Comparison of ENCODE assay signal across 21 cellular contexts in the genomic region with DNA sequence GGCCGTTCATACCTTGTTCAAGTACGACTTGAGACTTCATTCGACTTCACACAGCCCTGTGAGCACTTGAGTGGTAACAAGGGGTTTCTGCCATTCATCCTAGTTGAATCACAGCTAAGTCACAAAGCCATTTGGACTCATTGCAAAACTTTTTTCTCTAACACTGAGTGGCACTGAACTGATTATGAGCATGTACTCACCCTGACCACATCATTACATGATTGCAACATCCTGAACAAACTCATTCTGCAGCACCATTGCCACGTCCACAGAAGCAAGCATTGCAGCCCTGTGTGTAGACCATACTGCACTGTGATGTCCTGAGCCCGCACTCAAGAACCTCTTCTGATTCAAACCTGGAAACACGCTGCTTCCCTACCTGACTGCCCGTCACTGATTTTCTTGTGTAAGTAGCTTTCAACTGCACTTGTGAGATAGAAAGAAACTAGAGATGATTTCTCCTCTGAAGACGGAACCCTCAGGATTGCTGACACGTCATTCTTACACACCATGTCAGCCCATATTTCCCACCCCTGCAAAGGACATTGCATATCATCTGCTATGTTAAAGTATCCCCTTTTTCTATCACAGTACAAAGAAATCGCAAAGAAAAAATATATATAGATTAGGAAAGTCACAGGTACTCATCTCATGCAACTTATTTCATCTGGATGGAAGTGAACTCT.
DNase-seq lines count a peak whose midpoint lies in the region; ATAC-seq, FAIRE-seq and TF ChIP-seq lines count a peak whose summit lies in the region.
"Had no signal": no experiment of that assay in that cellular context is flagged by ENCODE, and none has a peak within 500 bp of the region (broad histone marks: within the 10 kb centered on the region; RNA-seq: fewer than 3 reads in every experiment).

No MANE protein-coding gene starts in this region.

- peak overlapping the region; percentile 47 for H3K4me2 ChIP-seq in osteoblast (ENCODE audit: insufficient read depth, low read length)
- H3K4me2 ChIP-seq: neural progenitor cell had no signal

- H2AFZ ChIP-seq in osteoblast (ENCODE audit: low read length), result peak overlapping the region; percentile 43
- H2AFZ ChIP-seq: neural progenitor cell had no signal

- TF ChIP-seq CTCF in osteoblast (IDR thresholded peaks at IDR 0.05; ENCODE audit: extremely low read depth, low read depth, low read length), result no peak
- no peak for TF ChIP-seq CTCF in spleen (IDR thresholded peaks at IDR 0.05 in 8 of 11, conservative IDR thresholded peaks at IDR 0.05 in 3 of 11)

- H3K4me3 Mint-ChIP-seq in stimulated activated effector memory CD8-positive, alpha-beta T cell treated with anti-CD3 and anti-CD28 coated beads, Interleukin-12 subunit alpha, Interleukin-12 subunit beta, amount 100 ng/mL, for 72 hours, result no peak overlapping the region
- H3K4me3 Mint-ChIP-seq: neural progenitor cell had no signal

- no peaks in the 10 kb centered on the region for H4K20me1 ChIP-seq in osteoblast (ENCODE audit: insufficient read depth, low read length)

- TF ChIP-seq POLR2A in spleen (IDR thresholded peaks at IDR 0.05), result no peak

- H3K36me3 Mint-ChIP-seq in stimulated activated effector memory CD8-positive, alpha-beta T cell treated with anti-CD3 and anti-CD28 coated beads, Interleukin-12 subunit alpha, Interleukin-12 subunit beta, amount 100 ng/mL, for 72 hours, result no peaks in the 10 kb centered on the region
- H3K36me3 Mint-ChIP-seq: neural progenitor cell had no signal

- FAIRE-seq in RCC 7860 (lab: Jason Lieb, UNC), result peak; percentile 51

- H3K9me3 ChIP-seq in osteoblast (ENCODE audit: low read depth, low read length), result no peaks in the 10 kb centered on the region
- peaks cover 0 to 8% (median 0%) of the 10 kb centered on the region in 8 donors for H3K9me3 ChIP-seq in spleen
- H3K9me3 ChIP-seq: gastrocnemius medialis had no signal

- H3K27ac ChIP-seq in osteoblast (ENCODE audit: low read depth, low read length) (peak overlapping the region; percentile 26), spleen (no peak overlapping the region)
- H3K27ac ChIP-seq: dorsolateral prefrontal cortex, gastrocnemius medialis, neural progenitor cell had no signal

- no peaks in the 10 kb centered on the region for H3K27me3 ChIP-seq in osteoblast (ENCODE audit: insufficient read depth, low read length)
- no peaks in the 10 kb centered on the region for H3K27me3 ChIP-seq in spleen (replicated peaks in 1 of 7)
- H3K27me3 ChIP-seq: dorsolateral prefrontal cortex, gastrocnemius medialis, neural progenitor cell had no signal

- H3K4me1 ChIP-seq in osteoblast (ENCODE audit: insufficient read depth, low read length) (peaks cover 33% of the 10 kb centered on the region), spleen (no peaks in the 10 kb centered on the region)
- H3K4me1 ChIP-seq: neural progenitor cell had no signal

- H3K27ac Mint-ChIP-seq in stimulated activated effector memory CD8-positive, alpha-beta T cell treated with anti-CD3 and anti-CD28 coated beads, Interleukin-12 subunit alpha, Interleukin-12 subunit beta, amount 100 ng/mL, for 72 hours, result no peak overlapping the region

- ATAC-seq in GM21717 (IDR thresholded peaks at IDR 0.05; ENCODE audit: unreplicated experiment) (no peak), HG03571 (IDR thresholded peaks at IDR 0.05; ENCODE audit: unreplicated experiment) (no peak)
- ATAC-seq in stimulated activated effector memory CD8-positive, alpha-beta T cell treated with anti-CD3 and anti-CD28 coated beads, Interleukin-12 subunit alpha, Interleukin-12 subunit beta, amount 100 ng/mL, for 72 hours, result no peak

- H3K9me3 Mint-ChIP-seq in stimulated activated effector memory CD8-positive, alpha-beta T cell treated with anti-CD3 and anti-CD28 coated beads, Interleukin-12 subunit alpha, Interleukin-12 subunit beta, amount 100 ng/mL, for 72 hours, result peaks cover 14% of the 10 kb centered on the region
- H3K9me3 Mint-ChIP-seq: neural progenitor cell had no signal

- peak; percentile 90 for DNase-seq in GM04504 (ENCODE audit: low read depth)
- DNase-seq in RCC 7860 (ENCODE audit: low spot score), result peak; percentile 68
- DNase-seq in fibroblast of gingiva (ENCODE audit: low read depth), result peak; percentile 44
- no peak for DNase-seq in osteoblast (ENCODE audit: insufficient read length, low spot score, missing footprints)
- no peak for DNase-seq in spleen
- no peak for DNase-seq in stimulated activated effector memory CD8-positive, alpha-beta T cell treated with anti-CD3 and anti-CD28 coated beads, Interleukin-12 subunit alpha, Interleukin-12 subunit beta, amount 100 ng/mL, for 72 hours (ENCODE audit: low spot score in 2 of 2)
- DNase-seq: activated CD4-positive, alpha-beta T cell treated with anti-CD3 and anti-CD28 coated beads for 48 hours; activated CD8-positive, alpha-beta memory T cell treated with anti-CD3 and anti-CD28 coated beads, Interleukin-2, amount 50 U/mL, for 48 hours; activated naive CD4-positive, alpha-beta T cell treated with Interleukin-2 at 50 U/mL for 16 hours; C1 segment of cervical spinal cord; dorsolateral prefrontal cortex; gastrocnemius medialis; GOT3; mesendoderm; NCI-H1417; NCI-H2227 treated with DMSO at 0.1 percent for 48 hours; substantia nigra; T1000 had no signal

- H3K4me3 ChIP-seq in osteoblast (ENCODE audit: insufficient read depth, low read length) (no peak overlapping the region), spleen (no peak overlapping the region)
- H3K4me3 ChIP-seq: dorsolateral prefrontal cortex, gastrocnemius medialis, neural progenitor cell had no signal

- H3K4me1 Mint-ChIP-seq in stimulated activated effector memory CD8-positive, alpha-beta T cell treated with anti-CD3 and anti-CD28 coated beads, Interleukin-12 subunit alpha, Interleukin-12 subunit beta, amount 100 ng/mL, for 72 hours, result no peaks in the 10 kb centered on the region

- 79 to 86% (median 83%) methylated on average over 10 of the region's 10 CpGs for WGBS in spleen, 5 donors

- no peaks in the 10 kb centered on the region for H3K79me2 ChIP-seq in osteoblast (ENCODE audit: insufficient read depth, low read length)

- H3K36me3 ChIP-seq in osteoblast (ENCODE audit: insufficient read depth, low read length), result no peaks in the 10 kb centered on the region
- no peaks in the 10 kb centered on the region for H3K36me3 ChIP-seq in spleen
- H3K36me3 ChIP-seq: gastrocnemius medialis, neural progenitor cell had no signal

- intact Hi-C loops in spleen (cut with DNase I; ENCODE audit: low total_unique reads), result no loop called here

Comparison
In these comparisons a context has a peak if more than half of its experiments do, and no peak if none do; other contexts are left out.
1. DNase-seq: peak in GM04504 (single experiment), RCC 7860 (single experiment) and fibroblast of gingiva (single experiment); none in osteoblast (single experiment), spleen (single experiment) and stimulated activated effector memory CD8-positive, alpha-beta T cell treated with anti-CD3 and anti-CD28 coated beads, Interleukin-12 subunit alpha, Interleukin-12 subunit beta, amount 100 ng/mL, for 72 hours (0 of 2).